ENCODE assay signal across 24 cellular contexts in the genomic region with DNA sequence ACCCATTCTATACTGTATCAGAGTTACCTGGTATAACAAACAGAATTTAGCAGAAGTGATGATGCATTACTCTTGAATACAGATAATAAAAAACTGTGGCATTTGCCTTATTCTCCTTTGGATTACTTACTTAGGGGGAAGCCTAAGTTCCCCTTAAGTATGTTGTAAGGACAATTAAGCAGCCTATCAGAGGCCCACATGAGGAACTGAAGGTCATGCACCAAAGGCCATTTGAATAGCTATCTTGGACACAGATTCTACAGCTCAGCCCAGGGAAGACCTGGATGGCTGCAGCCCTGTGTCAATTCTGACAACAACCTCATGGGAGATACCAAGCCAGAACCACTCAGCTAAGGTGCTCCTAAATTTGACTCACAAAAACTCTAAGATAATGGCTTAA.
DNase-seq lines count a peak whose midpoint lies in the region; ATAC-seq, FAIRE-seq and TF ChIP-seq lines count a peak whose summit lies in the region.
"Had no signal": no experiment of that assay in that cellular context is flagged by ENCODE, and none has a peak within 500 bp of the region (broad histone marks: within the 10 kb centered on the region; RNA-seq: fewer than 3 reads in every experiment).

No MANE protein-coding gene starts in this region.

- no peak for TF ChIP-seq CTCF in right lobe of liver (IDR thresholded peaks at IDR 0.05)
- no peak for TF ChIP-seq CTCF in HepG2 (CRISPR knock-in tag; IDR thresholded peaks at IDR 0.05)
- TF ChIP-seq CTCF in lower lobe of right lung (IDR thresholded peaks at IDR 0.05): no peak

- H3K9ac ChIP-seq in HepG2 (ENCODE audit: insufficient read depth, low read depth, low read length): no peak overlapping the region
- H3K9ac ChIP-seq: GM23248 had no signal

- in situ Hi-C loops in HepG2 (cut with HindIII; ENCODE audit: extremely low pct_ligation_motif_present, low pct_unique_long_range_greater_than_20kb): no loop called here

- no peaks in the 10 kb centered on the region for H3K9me3 ChIP-seq in right lobe of liver
- H3K9me3 ChIP-seq in HepG2 (ENCODE audit: low read length): no peaks in the 10 kb centered on the region
- H3K9me3 ChIP-seq in lower lobe of right lung: no peaks in the 10 kb centered on the region
- H3K9me3 ChIP-seq: A549, BE2C, Caco-2, HAP-1, SJSA1 had no signal

- POLR2A ChIA-PET in HepG2 (lab: Yijun Ruan, JAX): no interaction called here

- ATAC-seq in right lobe of liver: peak in 3 of 4 donors; percentile 46 to 65 (median 47)
- ATAC-seq in HepG2: no peak
- ATAC-seq in lower lobe of right lung: peak; percentile 39 to 64
- ATAC-seq in HG03521 (IDR thresholded peaks at IDR 0.05; ENCODE audit: unreplicated experiment): no peak
- ATAC-seq: A549, GM12878 had no signal

- DNase-seq in right lobe of liver (no peak), HepG2 (ENCODE audit: low spot score) (no peak), OCI-M1 (lab: John Stamatoyannopoulos, UW) (peak; percentile 15), lower lobe of right lung (no peak), NCI-H69 (lab: John Stamatoyannopoulos, UW) (no peak), NCI-H1436 (lab: John Stamatoyannopoulos, UW) (no peak)
- DNase-seq: BE2C; Caco-2; CD4-positive, CD25-positive, alpha-beta regulatory T cell; DMS 273 treated with DMSO at 0.1 percent for 48 hours; DND-41; GM23248; IMR-90; NCI-H1048; NCI-H1436 treated with DMSO at 0.1 percent for 48 hours; NCI-H1930; NCI-H510A; NCI-H748 treated with DMSO at 0.1 percent for 48 hours had no signal

- TF ChIP-seq POLR2A in right lobe of liver (IDR thresholded peaks at IDR 0.05) (no peak), HepG2 (IDR thresholded peaks at IDR 0.05; ENCODE audit: insufficient read depth in 1 of 2, low read depth in 2 of 2, low read length in 2 of 2) (no peak)

- no peaks in the 10 kb centered on the region for H3K79me2 ChIP-seq in HepG2 (ENCODE audit: insufficient read depth, low read length)

- no peak overlapping the region for H2AFZ ChIP-seq in HepG2 (ENCODE audit: low read length)
- H2AFZ ChIP-seq: GM23248 had no signal

- CTCF ChIA-PET in HepG2 (lab: Yijun Ruan, JAX; ENCODE audit: low intra/inter-chr PET ratio, low total read pairs): no interaction called here

- H3K27me3 ChIP-seq in right lobe of liver (no peaks in the 10 kb centered on the region), HepG2 (ENCODE audit: control insufficient read depth in 1 of 2, insufficient read depth in 2 of 2, low read length in 2 of 2) (no peaks in the 10 kb centered on the region), lower lobe of right lung (ENCODE audit: low read depth) (no peaks in the 10 kb centered on the region)
- H3K27me3 ChIP-seq: BE2C, SJSA1 had no signal

- TF ChIP-seq EP300 in HepG2 (IDR thresholded peaks at IDR 0.05; ENCODE audit: low read depth in 2 of 2, low read length in 2 of 2) (no peak), HepG2 (CRISPR knock-in tag; IDR thresholded peaks at IDR 0.05; ENCODE audit: borderline replicate concordance) (no peak)

- no peak overlapping the region for H3K4me2 ChIP-seq in HepG2 (ENCODE audit: low read depth, low read length)
- H3K4me2 ChIP-seq: A549 had no signal

- FAIRE-seq in HepG2 (lab: Jason Lieb, UNC): no peak
- FAIRE-seq: A549, GM12878, RCC 7860 had no signal

- H3K27ac ChIP-seq in right lobe of liver: no peak overlapping the region
- no peak overlapping the region for H3K27ac ChIP-seq in HepG2 (ENCODE audit: extremely low read length, insufficient read depth, low read length)
- no peak overlapping the region for H3K27ac ChIP-seq in lower lobe of right lung
- H3K27ac ChIP-seq: A549, GM23248, SJSA1 had no signal

- peaks cover 0 to 4% (median 0%) of the 10 kb centered on the region in 4 donors for H3K36me3 ChIP-seq in right lobe of liver
- H3K36me3 ChIP-seq in HepG2 (replicated peaks in 1 of 2; ENCODE audit: control insufficient read depth in 1 of 2, insufficient read depth in 2 of 2, low read length in 2 of 2): peaks cover 9 to 43% of the 10 kb centered on the region in 2 experiments
- H3K36me3 ChIP-seq in lower lobe of right lung: peaks cover 22% of the 10 kb centered on the region

- no peaks in the 10 kb centered on the region for H4K20me1 ChIP-seq in HepG2 (ENCODE audit: insufficient read depth, low read length)

- intact Hi-C loops in right lobe of liver (cut with DNase I) (no loop called here), HepG2 (cut with micrococcal nuclease; ENCODE audit: unreplicated experiment) (no loop called here), lower lobe of right lung (cut with DNase I) (no loop called here)

- H3K4me1 ChIP-seq in right lobe of liver (no peaks in the 10 kb centered on the region), HepG2 (ENCODE audit: insufficient read depth, low read length) (no peaks in the 10 kb centered on the region), lower lobe of right lung (peaks cover 8% of the 10 kb centered on the region)
- H3K4me1 ChIP-seq: BE2C, HAP-1 had no signal

- no peak overlapping the region for H3K4me3 ChIP-seq in right lobe of liver
- no peak overlapping the region for H3K4me3 ChIP-seq in HepG2 (replicated peaks in 1 of 3; ENCODE audit: insufficient read depth in 1 of 3, low read depth in 2 of 3, low read length in 3 of 3)
- H3K4me3 ChIP-seq in lower lobe of right lung: no peak overlapping the region
- H3K4me3 ChIP-seq: A549, GM12878, GM23248, HAP-1, SJSA1 had no signal

- no TSS peak for BruUV-seq in HepG2 (replicated peaks; lab: Mats Ljungman, UMichigan)

- TF ChIP-seq RAD21 in HepG2 (CRISPR knock-in tag; IDR thresholded peaks at IDR 0.05): no peak

TF ChIP-seq in HepG2, 621 proteins besides CTCF, POLR2A, EP300 and RAD21:
- TF ChIP-seq, protein P1, sequence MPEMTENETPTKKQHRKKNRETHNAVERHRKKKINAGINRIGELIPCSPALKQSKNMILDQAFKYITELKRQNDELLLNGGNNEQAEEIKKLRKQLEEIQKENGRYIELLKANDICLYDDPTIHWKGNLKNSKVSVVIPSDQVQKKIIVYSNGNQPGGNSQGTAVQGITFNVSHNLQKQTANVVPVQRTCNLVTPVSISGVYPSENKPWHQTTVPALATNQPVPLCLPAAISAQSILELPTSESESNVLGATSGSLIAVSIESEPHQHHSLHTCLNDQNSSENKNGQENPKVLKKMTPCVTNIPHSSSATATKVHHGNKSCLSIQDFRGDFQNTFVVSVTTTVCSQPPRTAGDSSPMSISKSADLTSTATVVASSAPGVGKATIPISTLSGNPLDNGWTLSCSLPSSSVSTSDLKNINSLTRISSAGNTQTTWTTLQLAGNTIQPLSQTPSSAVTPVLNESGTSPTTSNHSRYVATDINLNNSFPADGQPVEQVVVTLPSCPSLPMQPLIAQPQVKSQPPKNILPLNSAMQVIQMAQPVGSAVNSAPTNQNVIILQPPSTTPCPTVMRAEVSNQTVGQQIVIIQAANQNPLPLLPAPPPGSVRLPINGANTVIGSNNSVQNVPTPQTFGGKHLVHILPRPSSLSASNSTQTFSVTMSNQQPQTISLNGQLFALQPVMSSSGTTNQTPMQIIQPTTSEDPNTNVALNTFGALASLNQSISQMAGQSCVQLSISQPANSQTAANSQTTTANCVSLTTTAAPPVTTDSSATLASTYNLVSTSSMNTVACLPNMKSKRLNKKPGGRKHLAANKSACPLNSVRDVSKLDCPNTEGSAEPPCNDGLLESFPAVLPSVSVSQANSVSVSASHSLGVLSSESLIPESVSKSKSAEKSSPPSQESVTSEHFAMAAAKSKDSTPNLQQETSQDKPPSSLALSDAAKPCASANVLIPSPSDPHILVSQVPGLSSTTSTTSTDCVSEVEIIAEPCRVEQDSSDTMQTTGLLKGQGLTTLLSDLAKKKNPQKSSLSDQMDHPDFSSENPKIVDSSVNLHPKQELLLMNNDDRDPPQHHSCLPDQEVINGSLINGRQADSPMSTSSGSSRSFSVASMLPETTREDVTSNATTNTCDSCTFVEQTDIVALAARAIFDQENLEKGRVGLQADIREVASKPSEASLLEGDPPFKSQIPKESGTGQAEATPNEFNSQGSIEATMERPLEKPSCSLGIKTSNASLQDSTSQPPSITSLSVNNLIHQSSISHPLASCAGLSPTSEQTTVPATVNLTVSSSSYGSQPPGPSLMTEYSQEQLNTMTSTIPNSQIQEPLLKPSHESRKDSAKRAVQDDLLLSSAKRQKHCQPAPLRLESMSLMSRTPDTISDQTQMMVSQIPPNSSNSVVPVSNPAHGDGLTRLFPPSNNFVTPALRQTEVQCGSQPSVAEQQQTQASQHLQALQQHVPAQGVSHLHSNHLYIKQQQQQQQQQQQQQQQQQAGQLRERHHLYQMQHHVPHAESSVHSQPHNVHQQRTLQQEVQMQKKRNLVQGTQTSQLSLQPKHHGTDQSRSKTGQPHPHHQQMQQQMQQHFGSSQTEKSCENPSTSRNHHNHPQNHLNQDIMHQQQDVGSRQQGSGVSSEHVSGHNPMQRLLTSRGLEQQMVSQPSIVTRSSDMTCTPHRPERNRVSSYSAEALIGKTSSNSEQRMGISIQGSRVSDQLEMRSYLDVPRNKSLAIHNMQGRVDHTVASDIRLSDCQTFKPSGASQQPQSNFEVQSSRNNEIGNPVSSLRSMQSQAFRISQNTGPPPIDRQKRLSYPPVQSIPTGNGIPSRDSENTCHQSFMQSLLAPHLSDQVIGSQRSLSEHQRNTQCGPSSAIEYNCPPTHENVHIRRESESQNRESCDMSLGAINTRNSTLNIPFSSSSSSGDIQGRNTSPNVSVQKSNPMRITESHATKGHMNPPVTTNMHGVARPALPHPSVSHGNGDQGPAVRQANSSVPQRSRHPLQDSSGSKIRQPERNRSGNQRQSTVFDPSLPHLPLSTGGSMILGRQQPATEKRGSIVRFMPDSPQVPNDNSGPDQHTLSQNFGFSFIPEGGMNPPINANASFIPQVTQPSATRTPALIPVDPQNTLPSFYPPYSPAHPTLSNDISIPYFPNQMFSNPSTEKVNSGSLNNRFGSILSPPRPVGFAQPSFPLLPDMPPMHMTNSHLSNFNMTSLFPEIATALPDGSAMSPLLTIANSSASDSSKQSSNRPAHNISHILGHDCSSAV (CRISPR knock-in tag; IDR thresholded peaks at IDR 0.05; ENCODE audit: borderline replicate concordance): no peak
- no peak for TF ChIP-seq RARG (CRISPR knock-in tag; IDR thresholded peaks at IDR 0.05; ENCODE audit: low read depth)
- TF ChIP-seq ZNF788 (CRISPR knock-in tag; IDR thresholded peaks at IDR 0.05; ENCODE audit: borderline replicate concordance): no peak
- no peak for TF ChIP-seq RAD51 (IDR thresholded peaks at IDR 0.05; ENCODE audit: borderline replicate concordance)

Comparison
In these comparisons a context has a peak if more than half of its experiments do, and no peak if none do; other contexts are left out.
1. ATAC-seq: peak in right lobe of liver (3 of 4) and lower lobe of right lung (2 of 2); none in HepG2 (single experiment) and HG03521 (single experiment).